In the genomic region with DNA sequence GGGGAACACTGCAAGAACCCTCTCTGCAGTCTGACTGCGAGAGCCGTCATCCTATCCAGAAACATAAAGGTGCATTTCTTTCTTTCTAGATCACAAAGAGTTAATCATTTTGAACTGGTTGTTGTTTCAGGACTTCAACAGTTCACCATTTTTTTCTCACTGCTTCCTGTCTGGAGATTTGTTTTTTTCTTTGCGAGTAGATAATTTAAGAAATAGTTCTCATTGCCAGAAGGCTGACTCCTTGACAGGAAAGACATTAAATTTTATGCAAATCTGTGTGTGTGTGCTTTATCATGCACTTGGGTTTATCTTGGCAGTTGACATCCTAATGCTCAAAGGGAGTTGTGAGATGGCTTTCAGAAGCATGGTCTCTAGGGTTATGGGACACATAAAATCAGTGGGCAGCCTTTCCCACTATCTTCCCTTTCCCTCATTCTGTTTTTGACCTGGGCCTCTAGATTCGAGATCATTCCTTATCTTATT, we compare ENCODE assay signal across 10 cellular contexts.
A peak's percentile ranks its signal among the peaks of the same experiment; 100 is the strongest.
DNase-seq lines count a peak whose midpoint lies in the region; ATAC-seq and TF ChIP-seq lines count a peak whose summit lies in the region.
"Had no signal": no experiment of that assay in that cellular context is flagged by ENCODE, and none has a peak within 500 bp of the region (broad histone marks: within the 10 kb centered on the region; RNA-seq: fewer than 3 reads in every experiment).

No MANE protein-coding gene starts in this region.

- peaks cover 2% of the 10 kb centered on the region for H3K9me3 ChIP-seq in DND-41 (ENCODE audit: insufficient read depth, low read length, severe bottlenecking)

- peaks cover 22% of the 10 kb centered on the region for H3K4me1 ChIP-seq in DND-41 (ENCODE audit: insufficient read depth, low read length)

- H3K4me3 ChIP-seq in DND-41 (ENCODE audit: low read depth in 1 of 2, low read length in 2 of 2), result no peak overlapping the region

- H3K27me3 ChIP-seq in DND-41 (ENCODE audit: insufficient read depth, low read length, poor library complexity), result no peaks in the 10 kb centered on the region

- H3K4me2 ChIP-seq in DND-41 (ENCODE audit: insufficient read depth, low read length), result no peak overlapping the region

- no peaks in the 10 kb centered on the region for H3K36me3 ChIP-seq in DND-41 (ENCODE audit: insufficient read depth, low read length)

- TF ChIP-seq CTCF in DND-41 (IDR thresholded peaks at IDR 0.05; ENCODE audit: borderline replicate concordance, extremely low read depth, low read length, poor library complexity, severe bottlenecking), result no peak

- H4K20me1 ChIP-seq in DND-41 (ENCODE audit: insufficient read depth, low read length), result no peaks in the 10 kb centered on the region

- peak overlapping the region; percentile 56 for H3K27ac ChIP-seq in DND-41 (ENCODE audit: low read length)

- ATAC-seq in DND-41 (ENCODE audit: insufficient read depth, low read depth) (peak; percentile 33; the same call in 2 of the 3 replicates), GM19463 (IDR thresholded peaks at IDR 0.05; ENCODE audit: unreplicated experiment) (peak; percentile 45), HG03457 (IDR thresholded peaks at IDR 0.05; ENCODE audit: unreplicated experiment) (peak; percentile 54)

- DNase-seq in DND-41 (no peak), hepatic stellate cell (ENCODE audit: low spot score) (peak; percentile 19), NCI-H1694 (lab: John Stamatoyannopoulos, UW) (no peak), RPMI8226 (no peak), NCI-H128 (lab: John Stamatoyannopoulos, UW; ENCODE audit: unreplicated experiment) (no peak)
- no peak for DNase-seq in activated CD8-positive, alpha-beta memory T cell treated with anti-CD3 and anti-CD28 coated beads, Interleukin-2, amount 50 U/mL, for 48 hours
- DNase-seq: kidney; stimulated activated CD4-positive, alpha-beta T cell treated with anti-CD3 and anti-CD28 coated beads, Interleukin-4, amount 100 ng/mL, for 24 hours had no signal

- H2AFZ ChIP-seq in DND-41 (ENCODE audit: low read depth, low read length), result peak overlapping the region; percentile 68

- H3K9ac ChIP-seq in DND-41 (ENCODE audit: low read depth, low read length), result 0 out of 2 replicates have a peak overlapping the region, but pooled peaks have one; percentile 4

- no peaks in the 10 kb centered on the region for H3K79me2 ChIP-seq in DND-41 (ENCODE audit: insufficient read depth, low read length)
